In the genomic region with DNA sequence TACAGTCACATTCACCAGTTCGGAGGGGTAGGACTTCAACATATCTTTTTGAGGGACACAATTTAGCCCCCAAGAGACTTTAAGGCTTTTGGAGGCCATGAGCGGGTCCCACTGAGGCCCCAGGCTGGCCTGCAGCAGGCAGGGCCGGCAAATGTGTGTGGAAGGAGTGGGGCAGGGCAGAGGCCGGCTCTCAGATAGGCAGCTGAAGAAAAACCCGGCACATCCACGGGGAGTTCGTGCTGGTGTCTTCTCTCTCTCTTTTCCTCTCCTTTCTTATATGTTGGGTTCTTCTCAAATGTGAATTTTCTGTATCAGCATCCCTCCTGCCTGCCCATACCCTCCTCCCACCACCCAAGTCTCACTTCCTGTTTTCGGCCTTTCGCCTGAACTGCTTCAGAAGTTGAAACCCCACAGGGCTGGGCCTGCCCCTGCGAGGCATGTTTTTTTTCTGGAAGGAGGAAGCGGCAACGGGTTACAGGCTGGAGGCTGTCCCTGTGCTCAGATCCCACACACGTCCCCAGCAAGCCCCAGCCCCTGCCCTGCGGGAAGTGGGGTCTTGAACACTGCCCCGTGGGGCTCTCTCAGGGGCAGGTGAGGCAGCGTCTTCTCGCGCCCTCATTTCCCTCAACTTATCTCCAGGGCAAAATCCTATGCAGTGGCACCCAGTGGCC, we compare ENCODE assay signal across 10 cellular contexts. TPM values are rescaled to one million over a fixed set of nuclear protein-coding genes. Genes with fewer than 3 reads are reported as not detected.
DNase-seq lines count a peak whose midpoint lies in the region; ATAC-seq and TF ChIP-seq lines count a peak whose summit lies in the region.
"Had no signal": no experiment of that assay in that cellular context is flagged by ENCODE, and none has a peak within 500 bp of the region (broad histone marks: within the 10 kb centered on the region; RNA-seq: fewer than 3 reads in every experiment).

No MANE protein-coding gene starts in this region.

- peak overlapping the region in 1 of 3 experiments; percentile 86; a peak in 2 of 7 replicates for H3K27ac Mint-ChIP-seq in H9

- no peaks in the 10 kb centered on the region for H3K79me1 ChIP-seq in H9 (ENCODE audit: insufficient read depth, low read depth, low read length, poor library complexity, severe bottlenecking)

- no peaks in the 10 kb centered on the region for H4K20me1 ChIP-seq in H9 (ENCODE audit: control insufficient read depth, insufficient read depth, insufficient read length)

- no peak overlapping the region for H2BK5ac ChIP-seq in H9 (ENCODE audit: insufficient read length, low read length)

- no peak overlapping the region for H2BK12ac ChIP-seq in H9 (ENCODE audit: insufficient read length, low read depth, low read length)

- TF ChIP-seq CTCF in left lung (IDR thresholded peaks at IDR 0.05) (no peak), H9 (conservative IDR thresholded peaks at IDR 0.05) (no peak)

- H2BK15ac ChIP-seq in H9 (ENCODE audit: low read depth, low read length) = no peak overlapping the region

- no peak overlapping the region for H2BK120ac ChIP-seq in H9 (ENCODE audit: low read depth, low read length, poor library complexity, severe bottlenecking)

- H3K79me2 ChIP-seq in H9 (ENCODE audit: insufficient read depth, low read length) = no peaks in the 10 kb centered on the region

- peaks cover 10% of the 10 kb centered on the region for H3K27me3 Mint-ChIP-seq in H9 (ENCODE audit: low read depth)

- H3K9ac ChIP-seq in H9 (ENCODE audit: extremely low read depth, insufficient read length, low read length) = no peak overlapping the region

- no peak overlapping the region for H2BK20ac ChIP-seq in H9 (ENCODE audit: low read depth, low read length, poor library complexity, severe bottlenecking)

- H2AFZ ChIP-seq in H9 (ENCODE audit: low read length) = no peak overlapping the region

- H4K5ac ChIP-seq in H9 (ENCODE audit: insufficient read length, low read depth, low read length) = no peak overlapping the region

- H3K4me2 ChIP-seq in H9 (ENCODE audit: insufficient read depth, insufficient read length, low read length) = no peak overlapping the region

- no peaks in the 10 kb centered on the region for H3K36me3 ChIP-seq in left lung

- no peak overlapping the region for H2AK5ac ChIP-seq in H9 (ENCODE audit: insufficient read length, low read length)

- no peak overlapping the region for H3K14ac ChIP-seq in H9 (ENCODE audit: insufficient read depth, low read length)

- H3K4me1 ChIP-seq in left lung (peaks cover 32 to 52% of the 10 kb centered on the region in 2 donors), H9 (ENCODE audit: insufficient read depth, low read length) (peaks cover 3% of the 10 kb centered on the region; the same call in 1 of the 2 replicates)

- peaks cover 52 to 61% of the 10 kb centered on the region in 2 experiments for H3K4me1 Mint-ChIP-seq in H9

- DNase-seq in activated T-cell treated with anti-CD3 and anti-CD28 coated beads for 24 hours (ENCODE audit: low read depth) (peak; percentile 27), activated T-cell treated with anti-CD3 and anti-CD28 coated beads for 4 hours (no peak), SKM-1 (lab: John Stamatoyannopoulos, UW; ENCODE audit: unreplicated experiment) (peak; percentile 91), left lung (peak; percentile 55 to 81), H9 (no peak), HT-29 (ENCODE audit: low spot score) (no peak), epidermal melanocyte (ENCODE audit: insufficient read length, low spot score) (no peak)

- no peak overlapping the region for H3K23ac ChIP-seq in H9 (ENCODE audit: insufficient read length, low read depth, low read length)

- H3K4ac ChIP-seq in H9 (ENCODE audit: low read depth, low read length) = no peak overlapping the region

- H3K56ac ChIP-seq in H9 (ENCODE audit: insufficient read length, low read depth, low read length) = no peak overlapping the region

- no peaks in the 10 kb centered on the region for H3K23me2 ChIP-seq in H9 (ENCODE audit: insufficient read length, low read depth, low read length, poor library complexity, severe bottlenecking)

- H3K9me3 ChIP-seq in left lung (no peaks in the 10 kb centered on the region), H9 (ENCODE audit: control insufficient read depth, low read depth, low read length) (no peaks in the 10 kb centered on the region)

- H3T11ph ChIP-seq in H9 (ENCODE audit: low read length) = no peak overlapping the region

- H4K8ac ChIP-seq in H9 (replicated peaks; ENCODE audit: insufficient read length, low read depth, low read length) = no peak overlapping the region

- WGBS in H9 (ENCODE audit: extremely low coverage, insufficient read length, low lambda C conversion rate) = no CpG with 5 or more reads among the region's 18 CpGs

- H3K27me3 ChIP-seq in left lung = peaks cover 0 to 28% of the 10 kb centered on the region in 2 donors
- H3K27me3 ChIP-seq in H9 (ENCODE audit: insufficient read depth, low read length) = no peaks in the 10 kb centered on the region

- H3K18ac ChIP-seq in H9 (ENCODE audit: insufficient read length, low read depth, low read length) = no peak overlapping the region

- intact Hi-C loops in left lung (cut with DNase I) = no loop called here

- ATAC-seq in HG02970 (IDR thresholded peaks at IDR 0.05; ENCODE audit: low FRiP score, unreplicated experiment) (peak; percentile 44), left lung (peak; percentile 14)

- H4K91ac ChIP-seq in H9 (ENCODE audit: insufficient read length, low read depth, low read length) = no peak overlapping the region

- H3K9me3 Mint-ChIP-seq in H9 = no peaks in the 10 kb centered on the region

- H3K4me3 ChIP-seq in left lung = no peak overlapping the region
- H3K4me3 ChIP-seq: SK-N-MC had no signal

- no peak overlapping the region for H3K4me3 Mint-ChIP-seq in H9

- no peaks in the 10 kb centered on the region; a peak in 1 of 7 replicates for H3K36me3 Mint-ChIP-seq in H9 (ENCODE audit: insufficient read depth in 1 of 3, low read depth in 3 of 3)

- H3K27ac ChIP-seq in left lung (no peak overlapping the region), H9 (ENCODE audit: insufficient read length, low read depth, low read length) (no peak overlapping the region)
- H3K27ac ChIP-seq: SK-N-MC had no signal

RNA-seq across cellular contexts. Expression of gene UMODL1, which starts 9.8 kb away (rescaled TPM):
- total RNA-seq in left lung (under 1 TPM in 1 of 2 donors, not detected in 1; 0.10 TPM), H9 (2021) (not detected in 2 replicates)
- total RNA-seq in HT-29 (2014; rRNA removed; shearing (Covaris generic)) = 0.08 TPM in 1 of 2 replicates, not detected in the other
- total RNA-seq: fibroblast of lung had no signal

RNA-seq across cellular contexts. Expression of gene ZBTB21, which starts 51.2 kb away (rescaled TPM):
- total RNA-seq in left lung (10 to 100 TPM; 12.2 to 13.9 TPM), H9 (2021) (17.4 and 18.1 TPM in 2 replicates)
- total RNA-seq in HT-29 (2014; rRNA removed; shearing (Covaris generic)) = 7.5 and 11.8 TPM in 2 replicates

Comparison
In these comparisons a context has a peak if more than half of its experiments do, and no peak if none do; other contexts are left out.
1. DNase-seq: peak in activated T-cell treated with anti-CD3 and anti-CD28 coated beads for 24 hours (single experiment), SKM-1 (single experiment) and left lung (2 of 2); none in activated T-cell treated with anti-CD3 and anti-CD28 coated beads for 4 hours (single experiment), H9 (single experiment), HT-29 (single experiment) and epidermal melanocyte (single experiment).